In genomic region chr9:5799314-5799713, GRCh38 we compare ENCODE assay signal across 8 cellular contexts. TPM values are rescaled to one million over a fixed set of nuclear protein-coding genes. Genes with fewer than 3 reads are reported as not detected.
DNase-seq lines count a peak whose midpoint lies in the region; ATAC-seq and TF ChIP-seq lines count a peak whose summit lies in the region.

No MANE protein-coding gene starts in this region.

- intact Hi-C loops in prostate gland (cut with DNase I): no loop called here

- peak; percentile 88 for ATAC-seq in SK-N-SH treated with all-trans-retinoic acid at 6 μM for 48 hours
- ATAC-seq in foreskin keratinocyte: peak; percentile 26
- ATAC-seq in GM21423 (IDR thresholded peaks at IDR 0.05; ENCODE audit: unreplicated experiment): no peak
- no peak for ATAC-seq in GM21390 (IDR thresholded peaks at IDR 0.05; ENCODE audit: unreplicated experiment)

- H3K27me3 ChIP-seq in foreskin keratinocyte (no peaks in the 10 kb centered on the region), prostate gland (replicated peaks; ENCODE audit: insufficient read depth) (no peaks in the 10 kb centered on the region)

- TF ChIP-seq CTCF in HFF-Myc (IDR thresholded peaks at IDR 0.05; ENCODE audit: low read depth, low read length, missing control alignments) (peak; percentile 79), foreskin keratinocyte (conservative IDR thresholded peaks at IDR 0.05) (peak; percentile 91), prostate gland (IDR thresholded peaks at IDR 0.05) (peak in 3 of 4 experiments; percentile 57 to 70 (median 68))

- H3K27ac ChIP-seq in foreskin keratinocyte (no peak overlapping the region), prostate gland (peak overlapping the region in 1 of 2 donors; percentile 54)

- no peaks in the 10 kb centered on the region for H3K36me3 ChIP-seq in prostate gland

- no peak for TF ChIP-seq POLR2A in prostate gland (IDR thresholded peaks at IDR 0.05)

- H3K4me3 ChIP-seq in HFF-Myc (replicated peaks; ENCODE audit: low read depth, low read length) (no peak overlapping the region), prostate gland (peak overlapping the region in 1 of 2 donors; percentile 7)

- WGBS in prostate gland: 9% methylated on average over 5 of the region's 5 CpGs

- DNase-seq in COLO829 (ENCODE audit: low spot score): peak; percentile 39
- DNase-seq in HFF-Myc (ENCODE audit: extremely low read depth, low read depth): peak; percentile 32
- DNase-seq in foreskin keratinocyte: peak; percentile 10 to 32
- peak; percentile 32 for DNase-seq in prostate gland (ENCODE audit: low spot score)
- no peak for DNase-seq in NOMO-1 (lab: John Stamatoyannopoulos, UW; ENCODE audit: unreplicated experiment in 2 of 2)

- no peaks in the 10 kb centered on the region for H3K9me3 ChIP-seq in prostate gland

- no peaks in the 10 kb centered on the region for H3K4me1 ChIP-seq in foreskin keratinocyte
- H3K4me1 ChIP-seq in prostate gland (replicated peaks): no peaks in the 10 kb centered on the region

TF ChIP-seq in SK-N-SH treated with all-trans-retinoic acid at 6 μM for 48 hours, 23 proteins besides CTCF, POLR2A, EP300 and RAD21:
- TF ChIP-seq ARNTL (CRISPR knock-in tag; IDR thresholded peaks at IDR 0.05; ENCODE audit: borderline replicate concordance, low read depth): no peak
- TF ChIP-seq PPARA (CRISPR knock-in tag; IDR thresholded peaks at IDR 0.05; ENCODE audit: borderline replicate concordance): no peak
- no peak for TF ChIP-seq TCF4 (CRISPR knock-in tag; IDR thresholded peaks at IDR 0.05; ENCODE audit: borderline replicate concordance)
- TF ChIP-seq ZFP30 (CRISPR knock-in tag; IDR thresholded peaks at IDR 0.05): no peak
- no peak for TF ChIP-seq CSRNP3 (CRISPR knock-in tag; IDR thresholded peaks at IDR 0.05)
- TF ChIP-seq BACH2 (CRISPR knock-in tag; IDR thresholded peaks at IDR 0.05; ENCODE audit: borderline replicate concordance): no peak
- no peak for TF ChIP-seq OSR1 (CRISPR knock-in tag; IDR thresholded peaks at IDR 0.05)
- no peak for TF ChIP-seq CREB5 (CRISPR knock-in tag; IDR thresholded peaks at IDR 0.05; ENCODE audit: low read depth)
- no peak for TF ChIP-seq GLIS3 (CRISPR knock-in tag; IDR thresholded peaks at IDR 0.05)
- no peak for TF ChIP-seq SNAI2 (CRISPR knock-in tag; IDR thresholded peaks at IDR 0.05)
- TF ChIP-seq ZNF8 (CRISPR knock-in tag; IDR thresholded peaks at IDR 0.05): no peak
- TF ChIP-seq RARB (CRISPR knock-in tag; IDR thresholded peaks at IDR 0.05): no peak
- TF ChIP-seq TSHZ2 (CRISPR knock-in tag; IDR thresholded peaks at IDR 0.05): no peak
- no peak for TF ChIP-seq ISL1 (CRISPR knock-in tag; IDR thresholded peaks at IDR 0.05)
- no peak for TF ChIP-seq TOX (CRISPR knock-in tag; IDR thresholded peaks at IDR 0.05; ENCODE audit: borderline replicate concordance)
TF ChIP-seq in SK-N-SH treated with all-trans-retinoic acid at 6 μM for 48 hours: peak in this region for 0.

RNA-seq across cellular contexts. Expression of gene ERMP1, which starts 33.6 kb away (rescaled TPM):
- 20.5 and 22.4 TPM in 2 replicates for total RNA-seq in foreskin keratinocyte
- 6.2 and 7.7 TPM in 2 replicates for polyA plus RNA-seq in foreskin keratinocyte
- total RNA-seq in prostate gland: 10 to 100 TPM; 21.7 to 24.7 TPM

Comparison
In these comparisons a context has a peak if more than half of its experiments do, and no peak if none do; other contexts are left out.
1. DNase-seq: peak in COLO829 (single experiment), HFF-Myc (single experiment), foreskin keratinocyte (2 of 2) and prostate gland (single experiment); none in NOMO-1 (0 of 2).
2. ATAC-seq: peak in SK-N-SH treated with all-trans-retinoic acid at 6 μM for 48 hours (single experiment) and foreskin keratinocyte (single experiment); none in GM21423 (single experiment) and GM21390 (single experiment).
3. Peak in every context shown above with its lines, with median percentiles within 50 percentile points of each other: CTCF ChIP-seq.